Comparison of ENCODE assay signal across 24 cellular contexts in the genomic region with DNA sequence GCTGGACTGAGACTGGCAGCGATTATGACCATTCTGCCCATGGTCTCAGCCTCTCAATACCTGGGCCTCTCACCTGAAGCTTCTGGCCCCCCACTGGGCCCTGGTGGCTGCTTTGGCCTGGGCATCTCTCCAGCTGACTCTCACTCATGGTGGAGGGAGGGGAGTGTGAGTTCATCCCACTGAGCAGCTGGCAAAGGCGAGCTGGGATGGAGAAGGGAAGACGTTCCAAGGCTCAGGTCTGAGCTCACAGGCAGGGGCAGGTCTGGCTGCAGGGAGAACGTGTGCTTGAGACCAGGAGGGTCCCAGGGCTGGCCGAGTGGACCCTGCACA.
DNase-seq lines count a peak whose midpoint lies in the region; ATAC-seq and TF ChIP-seq lines count a peak whose summit lies in the region.
"Had no signal": no experiment of that assay in that cellular context is flagged by ENCODE, and none has a peak within 500 bp of the region (broad histone marks: within the 10 kb centered on the region; RNA-seq: fewer than 3 reads in every experiment).

No MANE protein-coding gene starts in this region.

- H3K4me1 ChIP-seq in endodermal cell (ENCODE audit: control insufficient read depth, insufficient read depth, low read length) = no peaks in the 10 kb centered on the region
- no peaks in the 10 kb centered on the region for H3K4me1 ChIP-seq in CD4-positive, alpha-beta memory T cell (ENCODE audit: insufficient read depth, low read length)

- ATAC-seq in stimulated activated naive B cell treated with anti-CD40 and anti-IgM and Interleukin-4, amounts not matched to agents 10 μg/mL and 1 μg/mL and 100 μg/mL, for 72 hours (replicated peaks) = no peak
- ATAC-seq: HCT116, Panc1 had no signal

- H3K4me2 ChIP-seq in SU-DHL-6 (ENCODE audit: low read depth, low read length, poor library complexity, severe bottlenecking) = peak overlapping the region; percentile 23
- H3K4me2 ChIP-seq: KMS-11 had no signal

- WGBS in endodermal cell (ENCODE audit: insufficient coverage in 1 of 2, insufficient read length in 1 of 2), 2 experiments = 72% methylated on average over 3 of the region's 5 CpGs; no CpG with 5 or more reads in 1 of the 2 experiments

- H3K27ac ChIP-seq in SU-DHL-6 (ENCODE audit: low read depth, low read length) (peak overlapping the region; percentile 58), endodermal cell (ENCODE audit: low read depth, low read length) (no peak overlapping the region)
- no peak overlapping the region for H3K27ac ChIP-seq in CD4-positive, alpha-beta memory T cell (ENCODE audit: low read depth, low read length)
- H3K27ac ChIP-seq: KMS-11 had no signal

- H3K9ac ChIP-seq in SU-DHL-6 (ENCODE audit: low read length) (peak overlapping the region; percentile 43; the same call in 1 of the 2 replicates), endodermal cell (ENCODE audit: extremely low read depth, low read length, poor library complexity, severe bottlenecking) (no peak overlapping the region)
- H3K9ac ChIP-seq: KMS-11 had no signal

- CTCF ChIA-PET in activated naive CD4-positive, alpha-beta T cell treated with anti-CD3 and anti-CD28 coated beads, Interleukin-2, amount 10 ng/mL, durations not matched to agents 7 days and 5 days (lab: Charles Lee) = interaction anchor here (1.2 kb wide), 1 partner anchor 19 kb away, joined by 3 read pairs; no protein-coding TSS in a partner anchor
- CTCF ChIA-PET in MCF 10A (lab: Yijun Ruan, JAX) = no interaction called here
- CTCF ChIA-PET in CD4-positive, alpha-beta memory T cell (lab: Charles Lee; ENCODE audit: partially characterized antibody) = interaction anchor here (0.9 kb wide), 1 partner anchor 19 kb away, joined by 3 read pairs; no protein-coding TSS in a partner anchor

- BruUV-seq in MCF 10A (replicated peaks; lab: Mats Ljungman, UMichigan) = no TSS peak

- no peaks in the 10 kb centered on the region for H3F3A ChIP-seq in SU-DHL-6 (ENCODE audit: insufficient read depth)

- intact Hi-C loops in MCF 10A (cut with micrococcal nuclease) = no loop called here
- intact Hi-C loops in CD4-positive, alpha-beta memory T cell (cut with micrococcal nuclease) = loop anchor here (5.0 kb wide), 1 partner anchor 112 kb away; no protein-coding TSS in a partner anchor

- peak overlapping the region; percentile 28 for H3K27ac Mint-ChIP-seq in activated naive CD4-positive, alpha-beta T cell treated with anti-CD3 and anti-CD28 coated beads, Interleukin-2, amount 10 ng/mL, durations not matched to agents 7 days and 5 days
- H3K27ac Mint-ChIP-seq in stimulated activated naive B cell treated with anti-CD40 and anti-IgM and Interleukin-4, amounts not matched to agents 10 μg/mL and 1 μg/mL and 100 μg/mL, for 72 hours = peak overlapping the region; percentile 99
- H3K27ac Mint-ChIP-seq in MCF 10A (ENCODE audit: low read depth, unreplicated experiment) (no peak overlapping the region), endodermal cell (no peak overlapping the region)
- H3K27ac Mint-ChIP-seq in CD4-positive, alpha-beta memory T cell = no peak overlapping the region

- no peaks in the 10 kb centered on the region for H3K4me1 Mint-ChIP-seq in activated naive CD4-positive, alpha-beta T cell treated with anti-CD3 and anti-CD28 coated beads, Interleukin-2, amount 10 ng/mL, durations not matched to agents 7 days and 5 days
- H3K4me1 Mint-ChIP-seq in stimulated activated naive B cell treated with anti-CD40 and anti-IgM and Interleukin-4, amounts not matched to agents 10 μg/mL and 1 μg/mL and 100 μg/mL, for 72 hours = peaks cover 42 to 53% of the 10 kb centered on the region in 2 donors
- H3K4me1 Mint-ChIP-seq in MCF 10A (ENCODE audit: insufficient read depth, unreplicated experiment) (no peaks in the 10 kb centered on the region), endodermal cell (no peaks in the 10 kb centered on the region)
- H3K4me1 Mint-ChIP-seq in CD4-positive, alpha-beta memory T cell = peaks cover 0 to 2% (median 0%) of the 10 kb centered on the region in 4 donors
- H3K4me1 Mint-ChIP-seq: CD14-positive monocyte had no signal

- no peaks in the 10 kb centered on the region for H3K79me2 ChIP-seq in SU-DHL-6 (ENCODE audit: insufficient read depth, low read length)

- H3K4me3 ChIP-seq in H7 (ENCODE audit: insufficient read depth, low read depth, low read length) (no peak overlapping the region), SU-DHL-6 (ENCODE audit: insufficient read depth, low read length, poor library complexity, severe bottlenecking) (no peak overlapping the region), endodermal cell (ENCODE audit: low read length) (no peak overlapping the region)
- H3K4me3 ChIP-seq in CD4-positive, alpha-beta memory T cell (ENCODE audit: low read length in 2 of 2) = no peak overlapping the region

- H3K36me3 ChIP-seq in H7 (replicated peaks; ENCODE audit: control insufficient read depth, insufficient read depth, low read length) = no peaks in the 10 kb centered on the region
- no peaks in the 10 kb centered on the region for H3K36me3 ChIP-seq in SU-DHL-6 (ENCODE audit: low read length)
- no peaks in the 10 kb centered on the region for H3K36me3 ChIP-seq in endodermal cell (ENCODE audit: control insufficient read depth, insufficient read depth, low read length)
- no peaks in the 10 kb centered on the region for H3K36me3 ChIP-seq in CD4-positive, alpha-beta memory T cell (ENCODE audit: insufficient read depth, low read length)

- no peak for TF ChIP-seq CTCF in SU-DHL-6 (IDR thresholded peaks at IDR 0.05; ENCODE audit: insufficient read depth, low read length, poor library complexity, severe bottlenecking)
- TF ChIP-seq CTCF in MCF 10A (IDR thresholded peaks at IDR 0.05; ENCODE audit: unreplicated experiment) = no peak
- no peak for TF ChIP-seq CTCF in endodermal cell (conservative IDR thresholded peaks at IDR 0.05)

- DNase-seq in activated naive CD4-positive, alpha-beta T cell treated with anti-CD3 and anti-CD28 coated beads, Interleukin-2, amount 10 ng/mL, durations not matched to agents 7 days and 5 days = no peak
- no peak for DNase-seq in activated naive CD4-positive, alpha-beta T cell treated with Interleukin-2 at 50 U/mL for 16 hours
- DNase-seq in H7 (peak; percentile 13), MCF 10A (ENCODE audit: unreplicated experiment) (no peak), endodermal cell (no peak)
- DNase-seq in stimulated activated naive B cell treated with anti-CD40 and anti-IgM and Interleukin-4, amounts not matched to agents 10 μg/mL and 1 μg/mL and 100 μg/mL, for 72 hours = no peak
- DNase-seq in CD4-positive, alpha-beta memory T cell = no peak
- DNase-seq: DMS153; GOT3; IMR-90; NCI-H1048; NCI-H1436; NCI-H187; NCI-H2081 treated with DMSO at 0.1 percent for 48 hours; NCI-H2171; NCI-H226; NCI-H510A; NK-92 treated with Interleukin-12 subunit alpha and Interleukin-12 subunit beta, amount 100 ng/mL, for 24 hours; SHP77 treated with DMSO at 0.1 percent for 48 hours had no signal

- no peaks in the 10 kb centered on the region for H3K36me3 Mint-ChIP-seq in activated naive CD4-positive, alpha-beta T cell treated with anti-CD3 and anti-CD28 coated beads, Interleukin-2, amount 10 ng/mL, durations not matched to agents 7 days and 5 days
- H3K36me3 Mint-ChIP-seq in stimulated activated naive B cell treated with anti-CD40 and anti-IgM and Interleukin-4, amounts not matched to agents 10 μg/mL and 1 μg/mL and 100 μg/mL, for 72 hours = peaks cover 41 to 63% of the 10 kb centered on the region in 2 donors
- no peaks in the 10 kb centered on the region for H3K36me3 Mint-ChIP-seq in MCF 10A (ENCODE audit: insufficient read depth, unreplicated experiment)
- peaks cover 5% of the 10 kb centered on the region for H3K36me3 Mint-ChIP-seq in endodermal cell (ENCODE audit: low read depth)
- no peaks in the 10 kb centered on the region for H3K36me3 Mint-ChIP-seq in CD4-positive, alpha-beta memory T cell
- H3K36me3 Mint-ChIP-seq: CD14-positive monocyte had no signal

- H3K27me3 Mint-ChIP-seq in activated naive CD4-positive, alpha-beta T cell treated with anti-CD3 and anti-CD28 coated beads, Interleukin-2, amount 10 ng/mL, durations not matched to agents 7 days and 5 days = peaks cover 12% of the 10 kb centered on the region
- no peaks in the 10 kb centered on the region for H3K27me3 Mint-ChIP-seq in stimulated activated naive B cell treated with anti-CD40 and anti-IgM and Interleukin-4, amounts not matched to agents 10 μg/mL and 1 μg/mL and 100 μg/mL, for 72 hours
- H3K27me3 Mint-ChIP-seq in MCF 10A (ENCODE audit: insufficient read depth, unreplicated experiment) (peaks cover 22% of the 10 kb centered on the region), endodermal cell (ENCODE audit: insufficient read depth) (no peaks in the 10 kb centered on the region)
- peaks cover 9 to 14% of the 10 kb centered on the region in 2 donors for H3K27me3 Mint-ChIP-seq in CD4-positive, alpha-beta memory T cell

- H3K9me2 ChIP-seq in SU-DHL-6 (replicated peaks; ENCODE audit: insufficient read depth, low read length) = no peaks in the 10 kb centered on the region

- H3K27me3 ChIP-seq in H7 (ENCODE audit: control insufficient read depth, insufficient read depth, low read length) (no peaks in the 10 kb centered on the region), SU-DHL-6 (ENCODE audit: low read length) (no peaks in the 10 kb centered on the region), endodermal cell (ENCODE audit: control insufficient read depth, insufficient read depth, low read length, poor library complexity, severe bottlenecking) (no peaks in the 10 kb centered on the region)
- H3K27me3 ChIP-seq in CD4-positive, alpha-beta memory T cell (ENCODE audit: insufficient read depth, low read length) = no peaks in the 10 kb centered on the region

- POLR2A ChIA-PET in MCF 10A (lab: Yijun Ruan, JAX) = interaction anchor here (2.3 kb wide), 1 partner anchor 19 kb away, joined by 6 read pairs; no protein-coding TSS in a partner anchor
- POLR2A ChIA-PET in CD4-positive, alpha-beta memory T cell (lab: Charles Lee; ENCODE audit: partially characterized antibody) = no interaction called here

- H3K9me3 ChIP-seq in SU-DHL-6 (ENCODE audit: insufficient read depth, low read length) = 0 out of 2 replicates have a peak, but pooled peaks cover 6% of the 10 kb centered on the region
- H3K9me3 ChIP-seq in endodermal cell (ENCODE audit: control insufficient read depth, low read length) = peaks cover 8% of the 10 kb centered on the region
- H3K9me3 ChIP-seq in CD4-positive, alpha-beta memory T cell (ENCODE audit: control insufficient read depth in 1 of 2, low read length in 2 of 2) = no peaks in the 10 kb centered on the region

- H3K4me3 Mint-ChIP-seq in activated naive CD4-positive, alpha-beta T cell treated with anti-CD3 and anti-CD28 coated beads, Interleukin-2, amount 10 ng/mL, durations not matched to agents 7 days and 5 days = no peak overlapping the region
- peak overlapping the region; percentile 98 to 99 for H3K4me3 Mint-ChIP-seq in stimulated activated naive B cell treated with anti-CD40 and anti-IgM and Interleukin-4, amounts not matched to agents 10 μg/mL and 1 μg/mL and 100 μg/mL, for 72 hours
- no peak overlapping the region for H3K4me3 Mint-ChIP-seq in MCF 10A (ENCODE audit: unreplicated experiment)
- H3K4me3 Mint-ChIP-seq in endodermal cell = no peak overlapping the region
- H3K4me3 Mint-ChIP-seq in CD4-positive, alpha-beta memory T cell = no peak overlapping the region
- H3K4me3 Mint-ChIP-seq: CD14-positive monocyte had no signal

- H3K9me3 Mint-ChIP-seq in activated naive CD4-positive, alpha-beta T cell treated with anti-CD3 and anti-CD28 coated beads, Interleukin-2, amount 10 ng/mL, durations not matched to agents 7 days and 5 days = peaks cover 4% of the 10 kb centered on the region
- H3K9me3 Mint-ChIP-seq in stimulated activated naive B cell treated with anti-CD40 and anti-IgM and Interleukin-4, amounts not matched to agents 10 μg/mL and 1 μg/mL and 100 μg/mL, for 72 hours = peaks cover 12 to 13% of the 10 kb centered on the region in 2 donors
- H3K9me3 Mint-ChIP-seq in MCF 10A (ENCODE audit: unreplicated experiment) (peaks cover 21% of the 10 kb centered on the region), endodermal cell (peaks cover 78% of the 10 kb centered on the region)
- peaks cover 0 to 16% (median 8%) of the 10 kb centered on the region in 8 donors for H3K9me3 Mint-ChIP-seq in CD4-positive, alpha-beta memory T cell

- H2AFZ ChIP-seq in SU-DHL-6 (ENCODE audit: low read depth, low read length, severe bottlenecking) = no peak overlapping the region

- no peaks in the 10 kb centered on the region for H4K20me1 ChIP-seq in SU-DHL-6 (ENCODE audit: low read depth, low read length)

Comparison
In these comparisons a context has a peak if more than half of its experiments do, and no peak if none do; other contexts are left out.
1. H3K27ac Mint-ChIP-seq: peak in activated naive CD4-positive, alpha-beta T cell treated with anti-CD3 and anti-CD28 coated beads, Interleukin-2, amount 10 ng/mL, durations not matched to agents 7 days and 5 days (single experiment) and stimulated activated naive B cell treated with anti-CD40 and anti-IgM and Interleukin-4, amounts not matched to agents 10 μg/mL and 1 μg/mL and 100 μg/mL, for 72 hours (single experiment); none in MCF 10A (single experiment), endodermal cell (single experiment) and CD4-positive, alpha-beta memory T cell (0 of 7).
2. H3K4me3 Mint-ChIP-seq: peak in stimulated activated naive B cell treated with anti-CD40 and anti-IgM and Interleukin-4, amounts not matched to agents 10 μg/mL and 1 μg/mL and 100 μg/mL, for 72 hours (2 of 2); none in activated naive CD4-positive, alpha-beta T cell treated with anti-CD3 and anti-CD28 coated beads, Interleukin-2, amount 10 ng/mL, durations not matched to agents 7 days and 5 days (single experiment), MCF 10A (single experiment), endodermal cell (single experiment) and CD4-positive, alpha-beta memory T cell (0 of 8).